In the genomic region with DNA sequence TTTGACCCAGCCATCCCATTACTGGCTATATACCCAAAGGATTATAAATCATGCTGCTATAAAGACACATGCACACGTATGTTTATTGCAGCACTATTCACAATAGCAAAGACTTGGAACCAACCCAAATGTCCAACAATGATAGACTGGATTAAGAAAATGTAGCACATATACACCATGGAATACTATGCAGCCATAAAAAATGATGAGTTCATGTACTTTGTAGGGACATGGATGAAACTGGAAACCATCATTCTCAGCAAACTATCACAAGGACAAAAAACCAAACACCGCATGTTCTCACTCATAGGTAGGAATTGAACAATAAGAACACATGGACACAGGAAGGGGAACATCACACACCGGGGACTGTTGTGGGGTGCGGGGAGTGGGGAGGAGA, we compare ENCODE assay signal across 3 cellular contexts.
DNase-seq lines count a peak whose midpoint lies in the region; ATAC-seq, FAIRE-seq and TF ChIP-seq lines count a peak whose summit lies in the region.
"Not testable (repeated sequence)": the region's sequence is repeated elsewhere in the genome, so short reads cannot be mapped to it uniquely, and the experiment has no call there.

No MANE protein-coding gene starts in this region.

- H3K36me3 ChIP-seq in HEK293 (ENCODE audit: control insufficient read depth in 2 of 2, insufficient read depth in 1 of 2, low read length in 2 of 2); K562 (ENCODE audit: control insufficient read depth, insufficient read depth, low read length): not testable (repeated sequence)

- POLR2A ChIA-PET in HEK293 (lab: Yijun Ruan, JAX); activated CD8-positive, alpha-beta T cell treated with anti-CD3 and anti-CD28 coated beads, Interleukin-2, amount 10 ng/mL, durations not matched to agents 7 days and 5 days (lab: Charles Lee); K562 (lab: Yijun Ruan, JAX): not testable (repeated sequence)

- H3K36me3 Mint-ChIP-seq in activated CD8-positive, alpha-beta T cell treated with anti-CD3 and anti-CD28 coated beads, Interleukin-2, amount 10 ng/mL, durations not matched to agents 7 days and 5 days (ENCODE audit: low read depth), result not testable (repeated sequence)

- not testable (repeated sequence) for H3K4me3 ChIP-seq in HEK293 (ENCODE audit: low read depth, low read length); K562

- H3K27me3 ChIP-seq in K562 (ENCODE audit: control insufficient read depth in 2 of 2, insufficient read depth in 2 of 2, low read length in 2 of 2), result peaks cover 12 to 25% of the 10 kb centered on the region in 2 experiments; a peak in 4 of 5 replicates

- not testable (repeated sequence) for H4K20me1 ChIP-seq in K562 (replicated peaks; ENCODE audit: control insufficient read depth, insufficient read depth, low read length)

- ATAC-seq in activated CD8-positive, alpha-beta T cell treated with anti-CD3 and anti-CD28 coated beads, Interleukin-2, amount 10 ng/mL, durations not matched to agents 7 days and 5 days; K562: not testable (repeated sequence)

- not testable (repeated sequence) for H3K4me3 Mint-ChIP-seq in activated CD8-positive, alpha-beta T cell treated with anti-CD3 and anti-CD28 coated beads, Interleukin-2, amount 10 ng/mL, durations not matched to agents 7 days and 5 days

- FAIRE-seq in K562 (lab: Jason Lieb, UNC), result not testable (repeated sequence)

- CTCF ChIA-PET in HEK293 (lab: Yijun Ruan, JAX), result interaction anchor here (1.2 kb wide), 1 partner anchor 8 kb away, joined by 5 read pairs; no protein-coding TSS in a partner anchor
- CTCF ChIA-PET in activated CD8-positive, alpha-beta T cell treated with anti-CD3 and anti-CD28 coated beads, Interleukin-2, amount 10 ng/mL, durations not matched to agents 7 days and 5 days (lab: Charles Lee); K562 (lab: Yijun Ruan, JAX; ENCODE audit: low intra/inter-chr PET ratio): not testable (repeated sequence)

- H3K4me1 Mint-ChIP-seq in activated CD8-positive, alpha-beta T cell treated with anti-CD3 and anti-CD28 coated beads, Interleukin-2, amount 10 ng/mL, durations not matched to agents 7 days and 5 days (ENCODE audit: low read depth), result not testable (repeated sequence)

- in situ Hi-C loops in K562 (cut with MboI), result loop anchor here (25.0 kb wide), 1 partner anchor 1440 kb away; no protein-coding TSS in a partner anchor

- not testable (repeated sequence) for TF ChIP-seq EP300 in K562 (IDR thresholded peaks at IDR 0.05; ENCODE audit: low read length)

- H3K79me2 ChIP-seq in K562 (ENCODE audit: control insufficient read depth, insufficient read depth, low read length), result not testable (repeated sequence)

- not testable (repeated sequence) for TF ChIP-seq RAD21 in K562 (CRISPR knock-in tag; conservative IDR thresholded peaks at IDR 0.05 in 1 of 2, IDR thresholded peaks at IDR 0.05 in 1 of 2)

- not testable (repeated sequence) for H3K9ac ChIP-seq in K562 (ENCODE audit: insufficient read depth in 1 of 2, low read depth in 2 of 2, low read length in 2 of 2)

- not testable (repeated sequence) for DNase-seq in activated CD8-positive, alpha-beta T cell treated with anti-CD3 and anti-CD28 coated beads, Interleukin-2, amount 10 ng/mL, durations not matched to agents 7 days and 5 days; K562 (ENCODE audit: extremely low read depth in 1 of 4, low spot score in 3 of 4)

- peak overlapping the region; percentile 26 for H3K27ac Mint-ChIP-seq in activated CD8-positive, alpha-beta T cell treated with anti-CD3 and anti-CD28 coated beads, Interleukin-2, amount 10 ng/mL, durations not matched to agents 7 days and 5 days

- TF ChIP-seq POLR2A in K562 (conservative IDR thresholded peaks at IDR 0.05), result not testable (repeated sequence)

- not testable (repeated sequence) for H3K9me3 ChIP-seq in HEK293 (ENCODE audit: control insufficient read depth, insufficient read depth, low read depth, low read length); K562 (replicated peaks; ENCODE audit: control insufficient read depth, insufficient read depth, low read depth, low read length)

- intact Hi-C loops in K562 (cut with micrococcal nuclease), result not testable (repeated sequence)

- WGBS in K562 (ENCODE audit: insufficient coverage, low coverage, missing lambda C conversion rate), result 42% methylated on average over 3 of the region's 4 CpGs

- not testable (repeated sequence) for H3K4me2 ChIP-seq in K562 (ENCODE audit: insufficient read depth, low read length)

- TF ChIP-seq CTCF in HEK293 (tag by site-specific recombination; IDR thresholded peaks at IDR 0.05); K562 (IDR thresholded peaks at IDR 0.05 in 2 of 3, conservative IDR thresholded peaks at IDR 0.05 in 1 of 3; ENCODE audit: insufficient read depth in 2 of 3, low read depth in 1 of 3, low read length in 3 of 3): not testable (repeated sequence)

- BruUV-seq in K562 (replicated peaks; lab: Mats Ljungman, UMichigan), result not testable (repeated sequence)

- H3K27ac ChIP-seq in HEK293 (ENCODE audit: extremely low read depth, low read depth, low read length); K562 (ENCODE audit: extremely low read depth, low read depth, low read length): not testable (repeated sequence)

- H3K27me3 Mint-ChIP-seq in activated CD8-positive, alpha-beta T cell treated with anti-CD3 and anti-CD28 coated beads, Interleukin-2, amount 10 ng/mL, durations not matched to agents 7 days and 5 days (ENCODE audit: low read depth), result peaks cover 55% of the 10 kb centered on the region

- not testable (repeated sequence) for H2AFZ ChIP-seq in K562 (ENCODE audit: low read depth, low read length)

- H3K4me1 ChIP-seq in HEK293 (ENCODE audit: control insufficient read depth, insufficient read depth, low read length), result not testable (repeated sequence)
- peaks cover 5 to 14% of the 10 kb centered on the region in 2 experiments; a peak in 4 of 5 replicates for H3K4me1 ChIP-seq in K562 (replicated peaks in 1 of 2; ENCODE audit: control insufficient read depth in 2 of 2, insufficient read depth in 2 of 2, low read length in 2 of 2)

- not testable (repeated sequence) for H3K9me3 Mint-ChIP-seq in activated CD8-positive, alpha-beta T cell treated with anti-CD3 and anti-CD28 coated beads, Interleukin-2, amount 10 ng/mL, durations not matched to agents 7 days and 5 days (ENCODE audit: insufficient read depth)

- not testable (repeated sequence) for H3K9me1 ChIP-seq in K562 (ENCODE audit: control insufficient read depth, insufficient read depth, low read length)

TF ChIP-seq in HEK293, 187 proteins besides CTCF, POLR2A, EP300 and RAD21 (continues in another document):
- peak; percentile 78; the same call in 1 of the 2 replicates for TF ChIP-seq ZNF280D (tag by site-specific recombination; IDR thresholded peaks at IDR 0.05)
- TF ChIP-seq ZNF146 (tag by site-specific recombination; IDR thresholded peaks at IDR 0.05), result peak; percentile 98

TF ChIP-seq in K562, 482 proteins besides CTCF, POLR2A, EP300 and RAD21:
- peak; percentile 46 for TF ChIP-seq BCOR (IDR thresholded peaks at IDR 0.05)
